1 cellular context compared by ENCODE assay signal in the genomic region with DNA sequence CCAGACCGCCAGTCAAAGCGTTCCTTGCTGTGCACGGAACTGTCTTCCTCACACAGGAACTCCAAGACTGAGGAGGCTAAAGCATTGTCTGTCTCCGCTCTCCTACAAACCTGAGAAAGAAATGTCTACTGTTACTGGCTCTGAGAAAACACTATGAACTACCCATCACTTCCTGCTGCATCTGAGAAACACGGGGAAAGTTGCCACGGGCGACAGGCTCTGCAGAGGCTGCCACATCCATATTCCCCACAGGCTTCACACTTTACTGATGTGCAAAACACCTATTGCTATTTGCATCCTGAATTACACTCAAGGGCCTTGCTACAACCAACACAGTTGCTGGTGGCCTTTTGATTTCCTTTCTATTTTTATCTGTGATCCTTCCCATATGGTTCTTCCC.
TF ChIP-seq lines count a peak whose summit lies in the region.

No MANE protein-coding gene starts in this region.

TF ChIP-seq in neural cell, 6 proteins besides CTCF, POLR2A, EP300 and RAD21:
- TF ChIP-seq, protein P1, sequence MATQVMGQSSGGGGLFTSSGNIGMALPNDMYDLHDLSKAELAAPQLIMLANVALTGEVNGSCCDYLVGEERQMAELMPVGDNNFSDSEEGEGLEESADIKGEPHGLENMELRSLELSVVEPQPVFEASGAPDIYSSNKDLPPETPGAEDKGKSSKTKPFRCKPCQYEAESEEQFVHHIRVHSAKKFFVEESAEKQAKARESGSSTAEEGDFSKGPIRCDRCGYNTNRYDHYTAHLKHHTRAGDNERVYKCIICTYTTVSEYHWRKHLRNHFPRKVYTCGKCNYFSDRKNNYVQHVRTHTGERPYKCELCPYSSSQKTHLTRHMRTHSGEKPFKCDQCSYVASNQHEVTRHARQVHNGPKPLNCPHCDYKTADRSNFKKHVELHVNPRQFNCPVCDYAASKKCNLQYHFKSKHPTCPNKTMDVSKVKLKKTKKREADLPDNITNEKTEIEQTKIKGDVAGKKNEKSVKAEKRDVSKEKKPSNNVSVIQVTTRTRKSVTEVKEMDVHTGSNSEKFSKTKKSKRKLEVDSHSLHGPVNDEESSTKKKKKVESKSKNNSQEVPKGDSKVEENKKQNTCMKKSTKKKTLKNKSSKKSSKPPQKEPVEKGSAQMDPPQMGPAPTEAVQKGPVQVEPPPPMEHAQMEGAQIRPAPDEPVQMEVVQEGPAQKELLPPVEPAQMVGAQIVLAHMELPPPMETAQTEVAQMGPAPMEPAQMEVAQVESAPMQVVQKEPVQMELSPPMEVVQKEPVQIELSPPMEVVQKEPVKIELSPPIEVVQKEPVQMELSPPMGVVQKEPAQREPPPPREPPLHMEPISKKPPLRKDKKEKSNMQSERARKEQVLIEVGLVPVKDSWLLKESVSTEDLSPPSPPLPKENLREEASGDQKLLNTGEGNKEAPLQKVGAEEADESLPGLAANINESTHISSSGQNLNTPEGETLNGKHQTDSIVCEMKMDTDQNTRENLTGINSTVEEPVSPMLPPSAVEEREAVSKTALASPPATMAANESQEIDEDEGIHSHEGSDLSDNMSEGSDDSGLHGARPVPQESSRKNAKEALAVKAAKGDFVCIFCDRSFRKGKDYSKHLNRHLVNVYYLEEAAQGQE (IDR thresholded peaks at IDR 0.05; ENCODE audit: borderline replicate concordance), result no peak
- TF ChIP-seq TAF1 (IDR thresholded peaks at IDR 0.05; ENCODE audit: low read depth), result no peak
- TF ChIP-seq MXI1 (conservative IDR thresholded peaks at IDR 0.05; ENCODE audit: poor library complexity, severe bottlenecking), result no peak
- TF ChIP-seq POLR2AphosphoS5 (IDR thresholded peaks at IDR 0.05), result peak; percentile 30
- TF ChIP-seq SMC3 (conservative IDR thresholded peaks at IDR 0.05; ENCODE audit: poor library complexity), result peak; percentile 28
